1 cellular context compared by ENCODE assay signal in the genomic region with DNA sequence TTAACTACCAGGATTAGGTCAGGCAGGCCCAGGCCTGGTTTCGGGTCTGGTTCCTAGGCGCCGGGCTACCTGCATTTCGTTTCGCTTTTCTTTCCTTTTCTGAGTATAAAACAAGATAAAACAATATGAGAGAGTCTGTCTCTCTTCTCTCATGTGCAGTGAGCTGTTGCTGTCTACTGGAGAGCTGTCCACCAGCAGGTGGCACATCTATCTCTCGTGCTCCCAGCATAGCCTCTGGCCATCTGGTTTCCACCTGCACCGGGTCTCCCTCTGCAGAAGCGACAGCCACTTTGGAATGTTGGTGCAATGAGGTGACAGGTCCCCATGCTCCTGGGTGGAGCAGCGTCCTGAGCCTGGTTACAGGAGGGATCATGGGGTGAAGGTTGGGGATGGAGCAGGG.
TF ChIP-seq lines count a peak whose summit lies in the region.

No MANE protein-coding gene starts in this region.

TF ChIP-seq in liver, 16 proteins besides CTCF, POLR2A, EP300 and RAD21 (continued from another document):
- TF ChIP-seq, protein P1, sequence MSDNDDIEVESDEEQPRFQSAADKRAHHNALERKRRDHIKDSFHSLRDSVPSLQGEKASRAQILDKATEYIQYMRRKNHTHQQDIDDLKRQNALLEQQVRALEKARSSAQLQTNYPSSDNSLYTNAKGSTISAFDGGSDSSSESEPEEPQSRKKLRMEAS (IDR thresholded peaks at IDR 0.05), result no peak
- TF ChIP-seq FOXA2 (IDR thresholded peaks at IDR 0.05), result no peak
- TF ChIP-seq YY1 (IDR thresholded peaks at IDR 0.05), result no peak
